Comparison of ENCODE assay signal across 24 cellular contexts in the genomic region with DNA sequence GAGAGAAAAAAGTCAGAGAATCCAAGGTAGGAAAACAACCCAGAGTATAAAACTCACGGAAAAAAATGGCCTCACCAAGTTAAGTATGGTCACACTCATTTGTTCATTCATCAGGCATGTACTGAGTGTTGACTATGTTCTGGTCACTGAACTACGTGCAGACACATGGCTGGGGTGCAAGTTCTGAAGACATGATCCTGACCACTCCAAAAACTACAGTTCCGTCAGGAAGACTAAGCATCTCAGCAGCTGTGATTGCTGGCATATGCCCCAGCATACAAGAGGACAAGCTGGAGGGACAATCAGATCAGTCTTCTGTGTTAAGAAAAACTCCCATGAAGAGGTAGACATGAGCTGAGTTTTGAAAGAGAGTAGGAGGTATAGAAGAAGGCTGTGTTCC.
DNase-seq lines count a peak whose midpoint lies in the region; ATAC-seq, FAIRE-seq and TF ChIP-seq lines count a peak whose summit lies in the region.
"Had no signal": no experiment of that assay in that cellular context is flagged by ENCODE, and none has a peak within 500 bp of the region (broad histone marks: within the 10 kb centered on the region; RNA-seq: fewer than 3 reads in every experiment).

No MANE protein-coding gene starts in this region.

- H3K36me3 Mint-ChIP-seq in astrocyte (ENCODE audit: low read depth, unreplicated experiment) (no peaks in the 10 kb centered on the region), HFFc6 (ENCODE audit: low read depth) (peaks cover 12% of the 10 kb centered on the region), endothelial cell (ENCODE audit: low read depth, unreplicated experiment) (no peaks in the 10 kb centered on the region)

- H3F3A ChIP-seq in smooth muscle cell (ENCODE audit: low read depth) = peaks cover 14% of the 10 kb centered on the region

- H3K27ac ChIP-seq in right atrium auricular region (no peak overlapping the region), astrocyte (ENCODE audit: low read depth, low read length) (peak overlapping the region; percentile 72), right cardiac atrium (ENCODE audit: low read length) (no peak overlapping the region), smooth muscle cell (ENCODE audit: low read depth) (peak overlapping the region; percentile 96)
- H3K27ac ChIP-seq: 22Rv1, HL-60 had no signal

- no peak for FAIRE-seq in astrocyte (lab: Jason Lieb, UNC)

- H3K36me3 ChIP-seq in right atrium auricular region = no peaks in the 10 kb centered on the region
- H3K36me3 ChIP-seq in astrocyte (ENCODE audit: insufficient read depth, low read length) = no peaks in the 10 kb centered on the region
- H3K36me3 ChIP-seq in smooth muscle cell (ENCODE audit: low read depth) = no peaks in the 10 kb centered on the region

- H3K9ac ChIP-seq in astrocyte (ENCODE audit: low read length) (no peak overlapping the region), smooth muscle cell (ENCODE audit: low read depth) (peak overlapping the region; percentile 9)
- H3K9ac ChIP-seq: SK-N-SH had no signal

- 46% methylated on average over 3 of the region's 3 CpGs for WGBS in right cardiac atrium
- WGBS in smooth muscle cell (ENCODE audit: low lambda C conversion rate) = 79% methylated on average over 3 of the region's 3 CpGs

- H3K79me2 ChIP-seq in astrocyte (ENCODE audit: insufficient read depth, low read length) (peaks cover 66% of the 10 kb centered on the region), smooth muscle cell (ENCODE audit: low read depth) (peaks cover 71% of the 10 kb centered on the region)

- DNase-seq in Right ventricle myocardium inferior (ENCODE audit: missing footprints) (no peak), right atrium auricular region (ENCODE audit: low spot score) (no peak), astrocyte (ENCODE audit: low read depth) (no peak), right cardiac atrium (peak in 2 of 3 donors; percentile 16 to 52), smooth muscle cell (lab: John Stamatoyannopoulos, UW; ENCODE audit: unreplicated experiment) (no peak), HFFc6 (no peak), endothelial cell (ENCODE audit: low spot score) (no peak)
- DNase-seq: ACHN, H7, KG1, NCI-H1105, NCI-H1694, NCI-H2081, NCI-H2171, NCI-H345, NCI-H526, RPMI8226, SIG-M5, SK-N-SH had no signal

- H4K20me1 ChIP-seq in astrocyte (ENCODE audit: insufficient read depth, low read length) = no peaks in the 10 kb centered on the region
- H4K20me1 ChIP-seq in smooth muscle cell (ENCODE audit: low read depth) = no peaks in the 10 kb centered on the region

- intact Hi-C loops in Right ventricle myocardium inferior (cut with DNase I) (loop anchor here (10.0 kb wide), 1 partner anchor 260 kb away; no protein-coding TSS in a partner anchor), right cardiac atrium (cut with DNase I) (loop anchor here in 1 of 4 donors (5.0 to 10.0 kb wide), 2 partner anchors 100 to 267 kb away; no protein-coding TSS in a partner anchor)

- H3K27me3 Mint-ChIP-seq in astrocyte (ENCODE audit: low read depth, unreplicated experiment) (no peaks in the 10 kb centered on the region), HFFc6 (ENCODE audit: insufficient read depth) (0 out of 2 replicates have a peak, but pooled peaks cover 1% of the 10 kb centered on the region), endothelial cell (ENCODE audit: unreplicated experiment) (no peaks in the 10 kb centered on the region)

- H3K9me3 ChIP-seq in right atrium auricular region (no peaks in the 10 kb centered on the region), astrocyte (ENCODE audit: insufficient read depth, low read depth, low read length) (no peaks in the 10 kb centered on the region), right cardiac atrium (ENCODE audit: control insufficient read depth, low read length) (no peaks in the 10 kb centered on the region), smooth muscle cell (replicated peaks; ENCODE audit: low read depth) (no peaks in the 10 kb centered on the region)
- H3K9me3 ChIP-seq: SK-N-SH had no signal

- H3K4me3 Mint-ChIP-seq in astrocyte (ENCODE audit: unreplicated experiment) (no peak overlapping the region), HFFc6 (no peak overlapping the region), endothelial cell (ENCODE audit: unreplicated experiment) (no peak overlapping the region)
- H3K4me3 Mint-ChIP-seq: CD14-positive monocyte had no signal

- H2AFZ ChIP-seq in astrocyte (ENCODE audit: low read depth, low read length) (no peak overlapping the region), smooth muscle cell (ENCODE audit: low read depth) (no peak overlapping the region)

- no peaks in the 10 kb centered on the region for H3K9me3 Mint-ChIP-seq in astrocyte (ENCODE audit: unreplicated experiment)
- H3K9me3 Mint-ChIP-seq in HFFc6 = no peaks in the 10 kb centered on the region
- no peaks in the 10 kb centered on the region for H3K9me3 Mint-ChIP-seq in endothelial cell (ENCODE audit: unreplicated experiment)

- H3K27me3 ChIP-seq in right atrium auricular region (no peaks in the 10 kb centered on the region), astrocyte (ENCODE audit: insufficient read depth, low read length) (no peaks in the 10 kb centered on the region), right cardiac atrium (ENCODE audit: control insufficient read depth, insufficient read depth) (no peaks in the 10 kb centered on the region), smooth muscle cell (ENCODE audit: low read depth) (no peaks in the 10 kb centered on the region)

- peaks cover 13% of the 10 kb centered on the region for H3K4me1 Mint-ChIP-seq in astrocyte (ENCODE audit: low read depth, unreplicated experiment)
- H3K4me1 Mint-ChIP-seq in HFFc6 (ENCODE audit: low read depth) = peaks cover 30% of the 10 kb centered on the region
- peaks cover 28% of the 10 kb centered on the region for H3K4me1 Mint-ChIP-seq in endothelial cell (ENCODE audit: unreplicated experiment)

- H3K4me1 ChIP-seq in right atrium auricular region = peaks cover 0 to 3% of the 10 kb centered on the region in 2 donors
- H3K4me1 ChIP-seq in astrocyte (ENCODE audit: insufficient read depth, low read length) = peaks cover 25% of the 10 kb centered on the region
- peaks cover 2% of the 10 kb centered on the region for H3K4me1 ChIP-seq in right cardiac atrium (ENCODE audit: control insufficient read depth, insufficient read depth, low read length)
- H3K4me1 ChIP-seq in smooth muscle cell (ENCODE audit: low read depth) = peaks cover 17% of the 10 kb centered on the region

- H3K4me2 ChIP-seq in astrocyte (ENCODE audit: low read length) (no peak overlapping the region), smooth muscle cell (no peak overlapping the region)
- H3K4me2 ChIP-seq: SK-N-SH had no signal

- peak; percentile 70 for ATAC-seq in Right ventricle myocardium inferior
- peak; percentile 33 to 46 for ATAC-seq in right cardiac atrium
- ATAC-seq in HG02798 (IDR thresholded peaks at IDR 0.05; ENCODE audit: poor library complexity, unreplicated experiment) = no peak
- ATAC-seq: PC-3 had no signal

- no peak overlapping the region for H3K4me3 ChIP-seq in right atrium auricular region
- H3K4me3 ChIP-seq in astrocyte (ENCODE audit: insufficient read depth, low read depth, low read length) = no peak overlapping the region
- H3K4me3 ChIP-seq in right cardiac atrium (ENCODE audit: low read length) = no peak overlapping the region
- no peak overlapping the region for H3K4me3 ChIP-seq in smooth muscle cell

- no peak overlapping the region for H3K27ac Mint-ChIP-seq in astrocyte (ENCODE audit: unreplicated experiment)
- H3K27ac Mint-ChIP-seq in HFFc6 = no peak overlapping the region
- no peak overlapping the region for H3K27ac Mint-ChIP-seq in endothelial cell (ENCODE audit: unreplicated experiment)
- H3K27ac Mint-ChIP-seq: CD14-positive monocyte had no signal

- TF ChIP-seq CTCF in right atrium auricular region (IDR thresholded peaks at IDR 0.05) (no peak), astrocyte (IDR thresholded peaks at IDR 0.05; ENCODE audit: insufficient read depth, low read depth, low read length) (no peak), smooth muscle cell (IDR thresholded peaks at IDR 0.05; ENCODE audit: borderline replicate concordance, insufficient read depth, poor library complexity, severe bottlenecking) (no peak), HFFc6 (IDR thresholded peaks at IDR 0.05) (no peak), endothelial cell (IDR thresholded peaks at IDR 0.05; ENCODE audit: unreplicated experiment) (no peak)

Comparison
In these comparisons a context has a peak if more than half of its experiments do, and no peak if none do; other contexts are left out.
1. DNase-seq: peak in right cardiac atrium (2 of 3); none in Right ventricle myocardium inferior (single experiment), right atrium auricular region (single experiment), astrocyte (single experiment), smooth muscle cell (single experiment), HFFc6 (single experiment) and endothelial cell (single experiment).
2. H3K27ac ChIP-seq: peak in astrocyte (single experiment) and smooth muscle cell (single experiment); none in right atrium auricular region (0 of 2) and right cardiac atrium (single experiment).